Comparison of ENCODE assay signal across 28 cellular contexts in the genomic region with DNA sequence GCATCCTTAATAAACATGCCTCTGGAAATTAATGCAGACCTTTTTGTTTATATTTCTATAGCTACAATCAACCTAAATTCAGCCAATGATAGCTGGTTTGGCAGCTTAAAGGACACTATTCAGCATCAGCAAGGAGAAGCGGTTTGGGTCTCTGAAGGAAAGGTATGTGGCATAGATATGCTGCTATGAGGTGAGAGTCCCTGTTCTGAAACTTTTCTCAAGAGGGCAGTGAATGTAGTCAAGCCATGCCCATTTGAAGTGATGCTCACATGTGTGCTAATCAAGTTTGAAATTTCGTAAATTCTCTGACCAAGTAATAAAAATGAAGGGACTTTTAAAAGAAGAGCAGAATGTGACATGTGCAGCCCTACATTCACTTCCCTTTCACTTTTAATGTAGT.
"Had no signal": no experiment of that assay in that cellular context is flagged by ENCODE, and none has a peak within 500 bp of the region (broad histone marks: within the 10 kb centered on the region; RNA-seq: fewer than 3 reads in every experiment).

No MANE protein-coding gene starts in this region.

- H3K4me3 Mint-ChIP-seq: stimulated activated effector memory CD8-positive, alpha-beta T cell treated with anti-CD3 and anti-CD28 coated beads, Interleukin-12 subunit alpha, Interleukin-12 subunit beta, amount 100 ng/mL, for 72 hours; stimulated activated memory B cell treated with anti-CD40 and anti-IgM and Interleukin-4, amounts not matched to agents 10 μg/mL and 1 μg/mL and 100 μg/mL, for 72 hours; stimulated activated naive B cell treated with anti-CD40 and anti-IgM and Interleukin-4, amounts not matched to agents 10 μg/mL and 1 μg/mL and 100 μg/mL, for 72 hours; stimulated activated naive CD8-positive, alpha-beta T cell treated with anti-CD3 and anti-CD28 coated beads, Interleukin-15, amount 100 ng/mL, for 72 hours; stimulated activated naive CD8-positive, alpha-beta T cell treated with anti-CD3 and anti-CD28 coated beads, Interleukin-15, Interleukin-2, amounts not matched to agents 100 ng/mL and 50 ng/mL, for 24 hours; type B pancreatic cell had no signal

- ATAC-seq: stimulated activated effector memory CD8-positive, alpha-beta T cell treated with anti-CD3 and anti-CD28 coated beads, Interleukin-12 subunit alpha, Interleukin-12 subunit beta, amount 100 ng/mL, for 72 hours; stimulated activated memory B cell treated with anti-CD40 and anti-IgM and Interleukin-4, amounts not matched to agents 10 μg/mL and 1 μg/mL and 100 μg/mL, for 72 hours; stimulated activated naive B cell treated with anti-CD40 and anti-IgM and Interleukin-4, amounts not matched to agents 10 μg/mL and 1 μg/mL and 100 μg/mL, for 72 hours; stimulated activated naive CD8-positive, alpha-beta T cell treated with anti-CD3 and anti-CD28 coated beads, Interleukin-15, amount 100 ng/mL, for 72 hours; stimulated activated naive CD8-positive, alpha-beta T cell treated with anti-CD3 and anti-CD28 coated beads, Interleukin-15, Interleukin-2, amounts not matched to agents 100 U/mL and 50 U/mL, for 24 hours; upper lobe of right lung had no signal

- H3K27ac Mint-ChIP-seq: stimulated activated effector memory CD8-positive, alpha-beta T cell treated with anti-CD3 and anti-CD28 coated beads, Interleukin-12 subunit alpha, Interleukin-12 subunit beta, amount 100 ng/mL, for 72 hours; stimulated activated memory B cell treated with anti-CD40 and anti-IgM and Interleukin-4, amounts not matched to agents 10 μg/mL and 1 μg/mL and 100 μg/mL, for 72 hours; stimulated activated naive B cell treated with anti-CD40 and anti-IgM and Interleukin-4, amounts not matched to agents 10 μg/mL and 1 μg/mL and 100 μg/mL, for 72 hours; type B pancreatic cell had no signal

- H3K36me3 ChIP-seq: uterus had no signal

- H3K27ac ChIP-seq: stomach, suprapubic skin, testis, thoracic aorta, thyroid gland, tibial artery, tibial nerve, transverse colon, upper lobe of left lung, upper lobe of right lung, uterus, vagina had no signal

- H3K4me1 ChIP-seq: suprapubic skin, testis, tibial artery, tibial nerve, transverse colon, upper lobe of left lung, upper lobe of right lung, uterus, vagina had no signal

- FAIRE-seq: urothelium cell line had no signal

- H3K9me3 Mint-ChIP-seq: stimulated activated effector memory CD8-positive, alpha-beta T cell treated with anti-CD3 and anti-CD28 coated beads, Interleukin-12 subunit alpha, Interleukin-12 subunit beta, amount 100 ng/mL, for 72 hours; stimulated activated memory B cell treated with anti-CD40 and anti-IgM and Interleukin-4, amounts not matched to agents 10 μg/mL and 1 μg/mL and 100 μg/mL, for 72 hours; stimulated activated naive B cell treated with anti-CD40 and anti-IgM and Interleukin-4, amounts not matched to agents 10 μg/mL and 1 μg/mL and 100 μg/mL, for 72 hours; stimulated activated naive CD8-positive, alpha-beta T cell treated with anti-CD3 and anti-CD28 coated beads, Interleukin-15, amount 100 ng/mL, for 72 hours; stimulated activated naive CD8-positive, alpha-beta T cell treated with anti-CD3 and anti-CD28 coated beads, Interleukin-15, Interleukin-2, amounts not matched to agents 100 ng/mL and 50 ng/mL, for 24 hours; type B pancreatic cell had no signal

- H3K27me3 ChIP-seq: stomach, suprapubic skin, testis, thyroid gland, tibial artery, tibial nerve, transverse colon, upper lobe of left lung, upper lobe of right lung, uterus, vagina had no signal

- H3K9me3 ChIP-seq: stomach, suprapubic skin, testis, thoracic aorta, thyroid gland, tibial artery, tibial nerve, transverse colon, upper lobe of left lung, upper lobe of right lung, uterus, vagina had no signal

- DNase-seq: stimulated activated CD4-positive, alpha-beta T cell treated with anti-CD3 and anti-CD28 coated beads, Interleukin-2, amount 100 ng/mL, for 48 hours; stimulated activated CD4-positive, alpha-beta T cell treated with anti-CD3 and anti-CD28 coated beads, Interleukin-4, amount 100 ng/mL, for 1 hour; stimulated activated CD4-positive, alpha-beta T cell treated with anti-CD3 and anti-CD28 coated beads, Interleukin-4, amount 100 ng/mL, for 4 hours; stimulated activated CD8-positive, alpha-beta memory T cell treated with anti-CD3 and anti-CD28 coated beads, Interleukin-4, amount 100 ng/mL, for 48 hours; stimulated activated naive B cell treated with anti-CD40 and anti-IgM and Interleukin-4, amounts not matched to agents 10 μg/mL and 1 μg/mL and 100 μg/mL, for 72 hours; stimulated activated naive CD4-positive, alpha-beta T cell; stimulated activated naive CD4-positive, alpha-beta T cell treated with Interleukin-2 at 50 U/mL for 16 hours; stimulated activated naive CD8-positive, alpha-beta T cell treated with anti-CD3 and anti-CD28 coated beads, Interleukin-15, amount 100 ng/mL, for 72 hours; stimulated activated naive CD8-positive, alpha-beta T cell treated with anti-CD3 and anti-CD28 coated beads, Interleukin-15, Interleukin-2, amounts not matched to agents 100 U/mL and 50 U/mL, for 24 hours; stomach; substantia nigra; testis; thyroid gland; tibial artery; transverse colon; trophoblast cell; upper lobe of left lung; upper lobe of right lung; uterus had no signal

- H3K4me1 Mint-ChIP-seq: stimulated activated effector memory CD8-positive, alpha-beta T cell treated with anti-CD3 and anti-CD28 coated beads, Interleukin-12 subunit alpha, Interleukin-12 subunit beta, amount 100 ng/mL, for 72 hours; stimulated activated memory B cell treated with anti-CD40 and anti-IgM and Interleukin-4, amounts not matched to agents 10 μg/mL and 1 μg/mL and 100 μg/mL, for 72 hours; stimulated activated naive B cell treated with anti-CD40 and anti-IgM and Interleukin-4, amounts not matched to agents 10 μg/mL and 1 μg/mL and 100 μg/mL, for 72 hours; stimulated activated naive CD8-positive, alpha-beta T cell treated with anti-CD3 and anti-CD28 coated beads, Interleukin-15, amount 100 ng/mL, for 72 hours had no signal

- H3K4me3 ChIP-seq: stomach, suprapubic skin, testis, thoracic aorta, thyroid gland, tibial artery, tibial nerve, transverse colon, upper lobe of left lung, upper lobe of right lung, uterus, vagina had no signal

- H3K27me3 Mint-ChIP-seq: stimulated activated memory B cell treated with anti-CD40 and anti-IgM and Interleukin-4, amounts not matched to agents 10 μg/mL and 1 μg/mL and 100 μg/mL, for 72 hours; stimulated activated naive B cell treated with anti-CD40 and anti-IgM and Interleukin-4, amounts not matched to agents 10 μg/mL and 1 μg/mL and 100 μg/mL, for 72 hours; stimulated activated naive CD8-positive, alpha-beta T cell treated with anti-CD3 and anti-CD28 coated beads, Interleukin-15, amount 100 ng/mL, for 72 hours; stimulated activated naive CD8-positive, alpha-beta T cell treated with anti-CD3 and anti-CD28 coated beads, Interleukin-15, Interleukin-2, amounts not matched to agents 100 ng/mL and 50 ng/mL, for 24 hours; type B pancreatic cell had no signal
